10 cellular contexts compared by ENCODE assay signal in genomic region chr13:28530729-28531194, GRCh38. TPM values are rescaled to one million over a fixed set of nuclear protein-coding genes. Genes with fewer than 3 reads are reported as not detected.
DNase-seq lines count a peak whose midpoint lies in the region; ATAC-seq and TF ChIP-seq lines count a peak whose summit lies in the region.
"Had no signal": no experiment of that assay in that cellular context is flagged by ENCODE, and none has a peak within 500 bp of the region (broad histone marks: within the 10 kb centered on the region; RNA-seq: fewer than 3 reads in every experiment).

No MANE protein-coding gene starts in this region.

- no peak overlapping the region for H3K27ac ChIP-seq in IMR-90 (ENCODE audit: insufficient read depth, low read length)
- no peak overlapping the region for H3K27ac ChIP-seq in ectodermal cell (ENCODE audit: insufficient read depth, low read depth, low read length, poor library complexity, severe bottlenecking)
- no peak overlapping the region for H3K27ac ChIP-seq in trophoblast cell (ENCODE audit: low read depth, low read length)

- no peaks in the 10 kb centered on the region for H4K20me1 ChIP-seq in IMR-90 (ENCODE audit: insufficient read depth, low read length)

- H4K8ac ChIP-seq in IMR-90 (ENCODE audit: low read depth in 2 of 2, low read length in 2 of 2) (peak overlapping the region; percentile 60 to 95; a peak in 3 of 4 replicates), trophoblast cell (ENCODE audit: low read depth, low read length) (no peak overlapping the region)

- 0% methylated on average over 3 of the region's 11 CpGs; no CpG with 5 or more reads in 1 of the 2 experiments for WGBS in IMR-90 (ENCODE audit: extremely low coverage in 2 of 2, insufficient read length in 1 of 2), 2 experiments
- WGBS in ectodermal cell, 2 experiments: 9 to 14% methylated on average over 11 of the region's 11 CpGs
- no CpG with 5 or more reads among the region's 11 CpGs for WGBS in trophoblast cell (ENCODE audit: extremely low coverage, insufficient coverage, insufficient read length)

- H4K12ac ChIP-seq in trophoblast cell (ENCODE audit: low read depth, low read length): no peak overlapping the region

- dilution Hi-C loops in IMR-90 (cut with HindIII; ENCODE audit: low sequenced_read_pairs, unreplicated experiment): no loop called here

- H3K4me2 ChIP-seq in IMR-90 (ENCODE audit: low read depth, low read length): peak overlapping the region; percentile 91
- H3K4me2 ChIP-seq in trophoblast cell (ENCODE audit: low read length): peak overlapping the region; percentile 69

- H3K4ac ChIP-seq in IMR-90 (ENCODE audit: low read depth, low read length) (peak overlapping the region; percentile 99), trophoblast cell (ENCODE audit: low read depth, low read length) (no peak overlapping the region)

- H2BK15ac ChIP-seq in IMR-90 (ENCODE audit: low read depth, low read length): no peak overlapping the region

- H3K27me3 ChIP-seq in IMR-90 (ENCODE audit: control insufficient read depth, insufficient read depth, low read length): peaks cover 3% of the 10 kb centered on the region; the same call in 1 of the 2 replicates
- peaks cover 52% of the 10 kb centered on the region for H3K27me3 ChIP-seq in ectodermal cell (ENCODE audit: control insufficient read depth, insufficient read depth, low read length, poor library complexity, severe bottlenecking)
- H3K27me3 ChIP-seq in trophoblast cell (ENCODE audit: insufficient read depth, low read length): peaks cover 32% of the 10 kb centered on the region

- peak overlapping the region; percentile 28 for H3K9ac ChIP-seq in IMR-90 (ENCODE audit: low read depth, low read length)
- no peak overlapping the region for H3K9ac ChIP-seq in trophoblast cell (ENCODE audit: low read length)

- H3K36me3 ChIP-seq in IMR-90 (ENCODE audit: control insufficient read depth, insufficient read depth, low read length) (no peaks in the 10 kb centered on the region), ectodermal cell (ENCODE audit: control insufficient read depth, insufficient read depth, low read length) (no peaks in the 10 kb centered on the region), trophoblast cell (ENCODE audit: control insufficient read depth in 1 of 2, insufficient read depth in 2 of 2, low read length in 2 of 2) (no peaks in the 10 kb centered on the region)

- H3K56ac ChIP-seq in IMR-90 (ENCODE audit: extremely low read depth, insufficient read depth, low read length): no peak overlapping the region

- H3K23ac ChIP-seq in IMR-90 (ENCODE audit: low read depth, low read length) (0 out of 2 replicates have a peak overlapping the region, but pooled peaks have one; percentile 32), trophoblast cell (ENCODE audit: low read length) (no peak overlapping the region)

- peak overlapping the region; percentile 21; the same call in 1 of the 2 replicates for H2BK20ac ChIP-seq in IMR-90 (ENCODE audit: low read depth, low read length)

- CTCF ChIA-PET in IMR-90 (lab: Yijun Ruan, JAX): interaction anchor here (1.1 kb wide), 1 partner anchor 70 kb away, joined by 6 read pairs; no protein-coding TSS in a partner anchor

- H2BK120ac ChIP-seq in IMR-90 (ENCODE audit: low read depth, low read length): peak overlapping the region; percentile 93
- no peak overlapping the region for H2BK120ac ChIP-seq in trophoblast cell (ENCODE audit: insufficient read depth, low read length, poor library complexity)

- intact Hi-C loops in IMR-90 (cut with micrococcal nuclease): loop anchor here (5.0 to 10.0 kb wide), 3 partner anchors 107 to 264 kb away; partner anchors contain the start of gene POMP

- H3K4me3 ChIP-seq in IMR-90 (ENCODE audit: insufficient read depth, low read depth, low read length): peak overlapping the region; percentile 37
- peak overlapping the region; percentile 31 for H3K4me3 ChIP-seq in ectodermal cell (ENCODE audit: insufficient read depth, low read depth, low read length)
- H3K4me3 ChIP-seq in trophoblast cell (ENCODE audit: low read depth, low read length): no peak overlapping the region

- TF ChIP-seq POLR2A in IMR-90 (IDR thresholded peaks at IDR 0.05; ENCODE audit: low read depth, low read length): no peak

- peak overlapping the region; percentile 20; the same call in 1 of the 2 replicates for H4K91ac ChIP-seq in IMR-90 (ENCODE audit: insufficient read depth, low read depth, low read length)
- H4K91ac ChIP-seq in trophoblast cell (ENCODE audit: low read depth, low read length): no peak overlapping the region

- no peaks in the 10 kb centered on the region for H3K79me2 ChIP-seq in trophoblast cell (ENCODE audit: control insufficient read depth, insufficient read depth, low read length, poor library complexity)

- BruUV-seq in IMR-90 (replicated peaks; lab: Mats Ljungman, UMichigan): no TSS peak

- in situ Hi-C loops in IMR-90 (cut with MboI; ENCODE audit: low sequenced_read_pairs): no loop called here

- H3K18ac ChIP-seq in IMR-90 (ENCODE audit: low read depth, low read length) (peak overlapping the region; percentile 18; the same call in 1 of the 2 replicates), trophoblast cell (ENCODE audit: low read length) (no peak overlapping the region)

- peak; percentile 74 for DNase-seq in DMS53 (lab: John Stamatoyannopoulos, UW)
- no peak for DNase-seq in IMR-90
- DNase-seq in trophoblast cell: peak in 1 of 2 donors; percentile 27
- DNase-seq in NCI-H1092 treated with DMSO at 0.1 percent for 48 hours (lab: John Stamatoyannopoulos, UW): no peak
- no peak for DNase-seq in ecto neural progenitor cell (ENCODE audit: low spot score)
- no peak for DNase-seq in stimulated activated naive CD4-positive, alpha-beta T cell treated with Interleukin-2 at 50 U/mL for 16 hours (lab: John Stamatoyannopoulos, UW)
- DNase-seq in NK-92 (lab: John Stamatoyannopoulos, UW; ENCODE audit: unreplicated experiment): no peak
- DNase-seq: activated naive CD8-positive, alpha-beta T cell treated with anti-CD3 and anti-CD28 coated beads for 36 hours; midbrain had no signal

- H2BK12ac ChIP-seq in trophoblast cell (ENCODE audit: low read length): no peak overlapping the region

- no peak overlapping the region; the same call in 1 of the 2 replicates for H4K5ac ChIP-seq in IMR-90 (ENCODE audit: low read depth, low read length)

- peaks cover 8% of the 10 kb centered on the region for H3K9me1 ChIP-seq in IMR-90 (ENCODE audit: insufficient read depth, low read length)

- H3K9me3 ChIP-seq in IMR-90 (ENCODE audit: control insufficient read depth, insufficient read depth, low read length) (0 out of 2 replicates have a peak, but pooled peaks cover 2% of the 10 kb centered on the region), ectodermal cell (ENCODE audit: control insufficient read depth, low read length) (no peaks in the 10 kb centered on the region), trophoblast cell (ENCODE audit: insufficient read depth, low read depth, low read length) (peaks cover 16% of the 10 kb centered on the region)

- peak; percentile 44; the same call in 1 of the 2 replicates for ATAC-seq in IMR-90 (ENCODE audit: low read depth)

- POLR2A ChIA-PET in IMR-90 (lab: Charles Lee; ENCODE audit: unreplicated experiment): no interaction called here

- peak overlapping the region; percentile 92 for H2AFZ ChIP-seq in IMR-90 (replicated peaks; ENCODE audit: low read length, poor library complexity)
- H2AFZ ChIP-seq in trophoblast cell (ENCODE audit: insufficient read depth, low read length, poor library complexity): no peak overlapping the region

- H3K4me1 ChIP-seq in IMR-90 (ENCODE audit: control insufficient read depth, insufficient read depth, low read length): peaks cover 11% of the 10 kb centered on the region
- H3K4me1 ChIP-seq in ectodermal cell (ENCODE audit: control insufficient read depth, insufficient read depth, low read length): peaks cover 6% of the 10 kb centered on the region
- H3K4me1 ChIP-seq in trophoblast cell (ENCODE audit: control insufficient read depth in 1 of 2, insufficient read depth in 2 of 2, low read length in 2 of 2): peaks cover 0 to 13% of the 10 kb centered on the region in 2 experiments

- no peak overlapping the region for H2BK5ac ChIP-seq in IMR-90 (ENCODE audit: low read depth, low read length, poor library complexity, severe bottlenecking)
- no peak overlapping the region for H2BK5ac ChIP-seq in trophoblast cell (ENCODE audit: low read depth, low read length, poor library complexity)

- H3K79me1 ChIP-seq in IMR-90 (ENCODE audit: low read depth in 1 of 2, low read length in 2 of 2) (peaks cover 0 to 5% of the 10 kb centered on the region in 2 experiments; a peak in 2 of 4 replicates), trophoblast cell (ENCODE audit: low read length) (peaks cover 2% of the 10 kb centered on the region)

- H3K14ac ChIP-seq in IMR-90 (replicated peaks; ENCODE audit: low read depth, low read length) (peak overlapping the region; percentile 58), trophoblast cell (ENCODE audit: low read length) (no peak overlapping the region)

- H2AK5ac ChIP-seq in IMR-90 (ENCODE audit: low read depth, low read length): no peak overlapping the region; the same call in 1 of the 2 replicates
- no peak overlapping the region for H2AK5ac ChIP-seq in trophoblast cell (ENCODE audit: low read length)

- TF ChIP-seq CTCF in IMR-90 (conservative IDR thresholded peaks at IDR 0.05; ENCODE audit: low read depth, low read length): 0 out of 2 replicates have a peak, but pooled peaks have one; percentile 14

- H2AK9ac ChIP-seq in IMR-90 (replicated peaks; ENCODE audit: low read depth, low read length, poor library complexity): peak overlapping the region; percentile 4

- TF ChIP-seq RAD21 in IMR-90 (IDR thresholded peaks at IDR 0.05; ENCODE audit: low read length): 0 out of 2 replicates have a peak, but pooled peaks have one; percentile 7

TF ChIP-seq in IMR-90, 13 proteins besides CTCF, POLR2A, EP300 and RAD21 (continues in another document):
- no peak for TF ChIP-seq SMC3 (IDR thresholded peaks at IDR 0.05; ENCODE audit: low read depth, low read length)
- no peak for TF ChIP-seq BHLHE40 (IDR thresholded peaks at IDR 0.05; ENCODE audit: low read depth, low read length)
- TF ChIP-seq MAFK (IDR thresholded peaks at IDR 0.05; ENCODE audit: low read depth, low read length): no peak
- TF ChIP-seq CEBPB (IDR thresholded peaks at IDR 0.05; ENCODE audit: low read depth, low read length): no peak

RNA-seq across cellular contexts. Expression of gene FLT1, which starts 35.8 kb away (rescaled TPM):
- total RNA-seq in IMR-90 (2012; rRNA removed): 10.0 and 10.4 TPM in 2 replicates
- 4.4 and 4.5 TPM in 2 replicates for polyA plus RNA-seq in IMR-90 (2012; rRNA removed)
- polyA plus RNA-seq in IMR-90 (2012; cell fraction: cytosol; rRNA removed): 1.6 and 2.5 TPM in 2 replicates
- polyA plus RNA-seq in IMR-90 (2012; cell fraction: nucleus; rRNA removed; ENCODE audit: low replicate concordance): 1.3 and 3.9 TPM in 2 replicates
- polyA plus RNA-seq in ectodermal cell (2013, experiment 1 of 4): 0.76 TPM
- polyA plus RNA-seq in ectodermal cell (2013, experiment 2 of 4): 0.59 TPM
- polyA plus RNA-seq in ectodermal cell (2013, experiment 3 of 4): 1.1 TPM
- 1.0 TPM for polyA plus RNA-seq in ectodermal cell (2013, experiment 4 of 4)
- 17.6 and 18.3 TPM in 2 replicates for polyA plus RNA-seq in trophoblast cell (2013)
